Comparison of ENCODE assay signal across 8 cellular contexts in the genomic region with DNA sequence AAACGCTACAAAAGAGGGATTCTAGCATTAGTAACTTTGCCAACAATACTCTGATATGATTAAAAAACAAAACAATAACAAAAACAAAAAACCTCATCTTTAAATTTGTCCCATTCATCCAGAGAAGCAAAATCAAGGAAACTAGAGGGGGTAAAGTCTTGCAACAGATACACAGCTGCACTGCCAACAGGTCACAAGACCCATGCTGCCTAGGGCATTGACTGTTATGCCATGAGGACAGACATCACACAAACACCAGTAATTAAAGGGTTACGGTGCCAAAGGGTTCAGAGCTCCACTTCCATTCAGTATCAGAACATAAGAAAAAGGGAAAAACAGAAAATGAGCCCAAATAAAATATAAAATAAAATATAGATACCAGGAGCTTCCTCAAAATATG. TPM values are rescaled to one million over a fixed set of nuclear protein-coding genes. Genes with fewer than 3 reads are reported as not detected.
DNase-seq lines count a peak whose midpoint lies in the region; ATAC-seq and TF ChIP-seq lines count a peak whose summit lies in the region.

No MANE protein-coding gene starts in this region.

- no peak for ATAC-seq in GM21528 (IDR thresholded peaks at IDR 0.05; ENCODE audit: low FRiP score, unreplicated experiment)

- no peaks in the 10 kb centered on the region for H3K9me2 ChIP-seq in PC-9 (ENCODE audit: insufficient read depth)

- no peak overlapping the region for H2AFZ ChIP-seq in PC-9

- no peak for TF ChIP-seq CTCF in PC-9 (conservative IDR thresholded peaks at IDR 0.05)
- TF ChIP-seq CTCF in epithelial cell of esophagus (IDR thresholded peaks at IDR 0.05; ENCODE audit: insufficient read depth, low read depth, low read length, missing control alignments), result no peak
- TF ChIP-seq CTCF in retinal pigment epithelial cell (conservative IDR thresholded peaks at IDR 0.05; ENCODE audit: low read depth, low read length), result no peak

- POLR2A ChIA-PET in PC-9 (lab: Charles Lee; ENCODE audit: unreplicated experiment), result no interaction called here

- H3K9me3 ChIP-seq in PC-9 (ENCODE audit: insufficient read depth, low read depth), result no peaks in the 10 kb centered on the region

- no peaks in the 10 kb centered on the region for H3K36me3 ChIP-seq in PC-9 (ENCODE audit: low read depth)

- intact Hi-C loops in PC-9 (cut with micrococcal nuclease; ENCODE audit: unreplicated experiment), result no loop called here

- CTCF ChIA-PET in PC-9 (lab: Charles Lee), result no interaction called here

- H3K4me1 ChIP-seq in PC-9 (replicated peaks; ENCODE audit: insufficient read depth), result peaks cover 21% of the 10 kb centered on the region; the same call in 1 of the 2 replicates

- H3K4me3 ChIP-seq in PC-9 (peak overlapping the region; percentile 100), epithelial cell of esophagus (ENCODE audit: low read length) (peak overlapping the region; percentile 81), retinal pigment epithelial cell (ENCODE audit: low read length) (peak overlapping the region; percentile 80)

- H3K79me2 ChIP-seq in PC-9 (ENCODE audit: low read depth), result peaks cover 60% of the 10 kb centered on the region

- no peak overlapping the region for H3K27ac ChIP-seq in PC-9

- peaks cover 4% of the 10 kb centered on the region for H3F3A ChIP-seq in PC-9 (ENCODE audit: insufficient read depth, low read depth)

- peak overlapping the region; percentile 96 for H3K4me2 ChIP-seq in PC-9

- no TSS peak for BruUV-seq in PC-9 (replicated peaks; lab: Mats Ljungman, UMichigan)

- H4K20me1 ChIP-seq in PC-9 (ENCODE audit: insufficient read depth), result peaks cover 30% of the 10 kb centered on the region

- DNase-seq in NCI-H526 treated with DMSO at 0.1 percent for 48 hours (lab: John Stamatoyannopoulos, UW) (peak; percentile 8), NCI-H526 (lab: John Stamatoyannopoulos, UW) (no peak), PC-9 (no peak), epithelial cell of esophagus (ENCODE audit: low read depth) (peak; percentile 40), retinal pigment epithelial cell (ENCODE audit: low read depth) (no peak), DMS153 treated with DMSO at 0.1 percent for 48 hours (lab: John Stamatoyannopoulos, UW; ENCODE audit: unreplicated experiment) (no peak)
- DNase-seq in stimulated activated naive CD4-positive, alpha-beta T cell (lab: John Stamatoyannopoulos, UW), result no peak

- no peaks in the 10 kb centered on the region for H3K27me3 ChIP-seq in PC-9 (ENCODE audit: insufficient read depth, low read depth)

RNA-seq across cellular contexts. Expression of gene TBC1D20, which starts 1.6 kb away (rescaled TPM):
- 27.8 and 32.8 TPM in 2 replicates for total RNA-seq in PC-9 (2021)

RNA-seq across cellular contexts. Expression of gene RBCK1, which starts 52.6 kb away (rescaled TPM):
- total RNA-seq in PC-9 (2021), result 176 and 212 TPM in 2 replicates

Comparison
In these comparisons a context has a peak if more than half of its experiments do, and no peak if none do; other contexts are left out.
1. DNase-seq: peak in NCI-H526 treated with DMSO at 0.1 percent for 48 hours (single experiment) and epithelial cell of esophagus (single experiment); none in NCI-H526 (0 of 2), PC-9 (0 of 2), retinal pigment epithelial cell (single experiment), stimulated activated naive CD4-positive, alpha-beta T cell (0 of 6) and DMS153 treated with DMSO at 0.1 percent for 48 hours (single experiment).
2. Peak in every context shown above with its lines, with median percentiles within 50 percentile points of each other: H3K4me3 ChIP-seq.